ENCODE assay signal across 19 cellular contexts in genomic region chr2:240419321-240419720, GRCh38. TPM values are rescaled to one million over a fixed set of nuclear protein-coding genes. Genes with fewer than 3 reads are reported as not detected.
DNase-seq lines count a peak whose midpoint lies in the region; ATAC-seq, FAIRE-seq and TF ChIP-seq lines count a peak whose summit lies in the region.
"Had no signal": no experiment of that assay in that cellular context is flagged by ENCODE, and none has a peak within 500 bp of the region (broad histone marks: within the 10 kb centered on the region; RNA-seq: fewer than 3 reads in every experiment).

No MANE protein-coding gene starts in this region.

- H3K36me3 ChIP-seq in pancreas, result no peaks in the 10 kb centered on the region
- no peaks in the 10 kb centered on the region for H3K36me3 ChIP-seq in Caco-2 (ENCODE audit: control insufficient read depth, insufficient read depth, low read length)
- H3K36me3 ChIP-seq: Peyer's patch had no signal

- no TSS peak for BruUV-seq in Caco-2 (replicated peaks; lab: Mats Ljungman, UMichigan)

- WGBS in pancreas, 2 donors, result 74 to 87% methylated on average over 6 of the region's 6 CpGs

- intact Hi-C loops in CD14-positive monocyte (cut with micrococcal nuclease), result no loop called here
- intact Hi-C loops in pancreas (cut with DNase I), result no loop called here
- intact Hi-C loops in Caco-2 (cut with micrococcal nuclease; ENCODE audit: unreplicated experiment), result no loop called here

- H3K4me3 Mint-ChIP-seq in CD14-positive monocyte (no peak overlapping the region), Caco-2 (ENCODE audit: unreplicated experiment) (no peak overlapping the region)

- H3K9me3 ChIP-seq in pancreas (no peaks in the 10 kb centered on the region), Caco-2 (no peaks in the 10 kb centered on the region; the same call in 1 of the 2 replicates)

- H3K4me1 Mint-ChIP-seq in CD14-positive monocyte, result no peaks in the 10 kb centered on the region
- no peaks in the 10 kb centered on the region for H3K4me1 Mint-ChIP-seq in Caco-2 (ENCODE audit: low read depth, unreplicated experiment)

- CTCF ChIA-PET in Caco-2 (lab: Charles Lee), result no interaction called here

- no peak for TF ChIP-seq CTCF in CD14-positive monocyte (IDR thresholded peaks at IDR 0.05)
- TF ChIP-seq CTCF in pancreas (IDR thresholded peaks at IDR 0.05), result no peak
- TF ChIP-seq CTCF in Caco-2 (IDR thresholded peaks at IDR 0.05; ENCODE audit: insufficient read depth in 1 of 2, low read depth in 1 of 2, low read length in 1 of 2, severe bottlenecking in 1 of 2, unreplicated experiment in 1 of 2), result no peak

- ATAC-seq in left lobe of liver (no peak), pancreas (no peak)

- no peak for FAIRE-seq in pancreas (lab: Jason Lieb, UNC)
- FAIRE-seq: G401.6 had no signal

- H3K4me3 ChIP-seq in pancreas, result no peak overlapping the region
- no peak overlapping the region for H3K4me3 ChIP-seq in Caco-2 (ENCODE audit: low read depth, low read length)
- H3K4me3 ChIP-seq: GM23248, Peyer's patch had no signal

- H3K36me3 Mint-ChIP-seq in CD14-positive monocyte (no peaks in the 10 kb centered on the region), Caco-2 (ENCODE audit: insufficient read depth, unreplicated experiment) (no peaks in the 10 kb centered on the region)

- H3K27ac ChIP-seq in pancreas, result no peak overlapping the region
- H3K27ac ChIP-seq: GM23248, HL-60, Peyer's patch had no signal

- POLR2A ChIA-PET in Caco-2 (lab: Charles Lee), result no interaction called here

- DNase-seq in activated CD8-positive, alpha-beta memory T cell treated with anti-CD3 and anti-CD28 coated beads, Interleukin-2, amount 50 U/mL, for 48 hours, result peak; percentile 13
- DNase-seq in activated CD8-positive, alpha-beta memory T cell treated with anti-CD3 and anti-CD28 coated beads for 24 hours, result no peak
- DNase-seq in CD14-positive monocyte (ENCODE audit: low spot score) (peak; percentile 27), left lobe of liver (ENCODE audit: low spot score) (peak; percentile 26), pancreas (peak in 4 of 6 donors; percentile 7 to 44 (median 17)), NCI-H146 (lab: John Stamatoyannopoulos, UW) (no peak), Caco-2 (no peak)
- no peak for DNase-seq in stimulated activated CD4-positive, alpha-beta T cell treated with anti-CD3 and anti-CD28 coated beads, Interleukin-2, amount 100 ng/mL, for 24 hours
- DNase-seq: 8988T, GM23248, HCEC 1CT, IMR-90, NCI-H2081, NCI-H2171 treated with DMSO at 0.1 percent for 48 hours, NCI-H446, NCI-H69 had no signal

- H3K4me1 ChIP-seq in pancreas (no peaks in the 10 kb centered on the region), Caco-2 (no peaks in the 10 kb centered on the region)
- H3K4me1 ChIP-seq: Peyer's patch had no signal

- H3K27me3 Mint-ChIP-seq in CD14-positive monocyte (ENCODE audit: low read depth in 3 of 3), result peaks cover 0 to 6% (median 4%) of the 10 kb centered on the region in 3 donors
- H3K27me3 Mint-ChIP-seq in Caco-2 (ENCODE audit: insufficient read depth, unreplicated experiment), result no peaks in the 10 kb centered on the region

- H3K27ac Mint-ChIP-seq in CD14-positive monocyte, result no peak overlapping the region
- no peak overlapping the region for H3K27ac Mint-ChIP-seq in Caco-2 (ENCODE audit: unreplicated experiment)

- no peaks in the 10 kb centered on the region for H3K27me3 ChIP-seq in pancreas
- H3K27me3 ChIP-seq in Caco-2 (replicated peaks; ENCODE audit: control insufficient read depth, insufficient read depth, low read length), result no peaks in the 10 kb centered on the region
- H3K27me3 ChIP-seq: Peyer's patch had no signal

- H3K9me3 Mint-ChIP-seq in CD14-positive monocyte, result peaks cover 28 to 52% (median 42%) of the 10 kb centered on the region in 7 donors
- no peaks in the 10 kb centered on the region for H3K9me3 Mint-ChIP-seq in Caco-2 (ENCODE audit: unreplicated experiment)

RNA-seq across cellular contexts. Expression of gene GPC1, which starts 16.1 kb away (rescaled TPM):
- polyA plus RNA-seq in CD14-positive monocyte (not detected), pancreas (10 to 100 TPM; 23.2 to 27.5 TPM)
- total RNA-seq in left lobe of liver (29.4 TPM), pancreas (10 to 100 TPM; 11.7 to 37.6 (median 16.3) TPM), Caco-2 (2022) (39.9 and 45.2 TPM in 2 replicates)

Comparison
In these comparisons a context has a peak if more than half of its experiments do, and no peak if none do; other contexts are left out.
1. DNase-seq: peak in activated CD8-positive, alpha-beta memory T cell treated with anti-CD3 and anti-CD28 coated beads, Interleukin-2, amount 50 U/mL, for 48 hours (single experiment), CD14-positive monocyte (single experiment), left lobe of liver (single experiment) and pancreas (4 of 6); none in activated CD8-positive, alpha-beta memory T cell treated with anti-CD3 and anti-CD28 coated beads for 24 hours (single experiment), NCI-H146 (single experiment), stimulated activated CD4-positive, alpha-beta T cell treated with anti-CD3 and anti-CD28 coated beads, Interleukin-2, amount 100 ng/mL, for 24 hours (0 of 2) and Caco-2 (0 of 2).